ENCODE assay signal across 1 cellular context in genomic region chr20:6044102-6044501, GRCh38.
TF ChIP-seq lines count a peak whose summit lies in the region.

No MANE protein-coding gene starts in this region.

TF ChIP-seq in GM12878, 131 proteins besides CTCF, POLR2A, EP300 and RAD21:
- TF ChIP-seq YY1 (IDR thresholded peaks at IDR 0.05; ENCODE audit: low read depth, low read length) (0 out of 2 replicates have a peak, but pooled peaks have one; percentile 17), HDAC6 (IDR thresholded peaks at IDR 0.05; ENCODE audit: unreplicated experiment) (no peak), NFYA (IDR thresholded peaks at IDR 0.05; ENCODE audit: borderline replicate concordance, low read depth, low read length) (no peak), SIX5 (IDR thresholded peaks at IDR 0.05; ENCODE audit: low read depth, low read length, severe bottlenecking) (peak; percentile 20), GABPA (IDR thresholded peaks at IDR 0.05; ENCODE audit: low read depth) (no peak), IRF4 (IDR thresholded peaks at IDR 0.05; ENCODE audit: low read depth, low read length) (no peak), PKNOX1 (IDR thresholded peaks at IDR 0.05) (no peak)
